19 cellular contexts compared by ENCODE assay signal in genomic region chr4:85565761-85566480, GRCh38.
A peak's percentile ranks its signal among the peaks of the same experiment; 100 is the strongest.
DNase-seq lines count a peak whose midpoint lies in the region; ATAC-seq and TF ChIP-seq lines count a peak whose summit lies in the region.
"Had no signal": no experiment of that assay in that cellular context is flagged by ENCODE, and none has a peak within 500 bp of the region (broad histone marks: within the 10 kb centered on the region; RNA-seq: fewer than 3 reads in every experiment).

No MANE protein-coding gene starts in this region.

- intact Hi-C loops in spleen (cut with DNase I; ENCODE audit: low total_unique reads), result no loop called here

- WGBS in spleen, 5 donors, result 77 to 84% (median 81%) methylated on average over 4 of the region's 4 CpGs

- ATAC-seq in GM21423 (IDR thresholded peaks at IDR 0.05; ENCODE audit: unreplicated experiment), result no peak
- ATAC-seq: PC-3 had no signal

- H3K36me3 ChIP-seq in adipocyte (ENCODE audit: control insufficient read depth, insufficient read depth, low read length, severe bottlenecking) (peaks cover 6% of the 10 kb centered on the region), spleen (peaks cover 0 to 11% (median 0%) of the 10 kb centered on the region in 6 donors)
- no peaks in the 10 kb centered on the region for H3K36me3 ChIP-seq in effector memory CD4-positive, alpha-beta T cell (ENCODE audit: control insufficient read depth, insufficient read depth, low read length)
- H3K36me3 ChIP-seq: ascending aorta, colonic mucosa, MG63, prostate gland, thoracic aorta had no signal

- H3K27me3 ChIP-seq in adipocyte (replicated peaks; ENCODE audit: control insufficient read depth, insufficient read depth, low read length) (no peaks in the 10 kb centered on the region), spleen (replicated peaks in 1 of 7) (no peaks in the 10 kb centered on the region)
- no peaks in the 10 kb centered on the region for H3K27me3 ChIP-seq in effector memory CD4-positive, alpha-beta T cell (replicated peaks; ENCODE audit: control insufficient read depth, insufficient read depth, low read length, poor library complexity, severe bottlenecking)
- H3K27me3 ChIP-seq: ascending aorta, colonic mucosa, MG63 had no signal

- TF ChIP-seq POLR2A in spleen (IDR thresholded peaks at IDR 0.05), result no peak

- no peak overlapping the region for H3K9ac ChIP-seq in adipocyte (ENCODE audit: low read length)

- TF ChIP-seq CTCF in fibroblast of the aortic adventitia (IDR thresholded peaks at IDR 0.05; ENCODE audit: insufficient read depth, low read length) (no peak), spleen (IDR thresholded peaks at IDR 0.05 in 8 of 11, conservative IDR thresholded peaks at IDR 0.05 in 3 of 11) (no peak)

- H3K4me3 ChIP-seq in adipocyte (ENCODE audit: low read length) (no peak overlapping the region), fibroblast of the aortic adventitia (ENCODE audit: low read depth, low read length) (no peak overlapping the region), spleen (no peak overlapping the region)
- no peak overlapping the region for H3K4me3 ChIP-seq in effector memory CD4-positive, alpha-beta T cell (ENCODE audit: insufficient read depth, low read depth, low read length, poor library complexity, severe bottlenecking)
- H3K4me3 ChIP-seq: ascending aorta, colonic mucosa, MG63, prostate gland, thoracic aorta had no signal

- H3K9me3 ChIP-seq in adipocyte (ENCODE audit: control insufficient read depth, low read length) (no peaks in the 10 kb centered on the region), spleen (peaks cover 0 to 11% (median 0%) of the 10 kb centered on the region in 8 donors)
- no peaks in the 10 kb centered on the region for H3K9me3 ChIP-seq in effector memory CD4-positive, alpha-beta T cell (ENCODE audit: control insufficient read depth, low read length)
- H3K9me3 ChIP-seq: ascending aorta, colonic mucosa, MG63, prostate gland, thoracic aorta had no signal

- DNase-seq in GM04503 (ENCODE audit: low read depth) (peak; percentile 46), adipocyte (ENCODE audit: low read depth) (peak; percentile 80), fibroblast of the aortic adventitia (ENCODE audit: low read depth) (peak; percentile 21), spleen (no peak), NCI-H526 treated with DMSO at 0.1 percent for 48 hours (lab: John Stamatoyannopoulos, UW) (no peak)
- no peak for DNase-seq in effector memory CD4-positive, alpha-beta T cell
- DNase-seq: activated naive CD4-positive, alpha-beta T cell treated with anti-CD3 and anti-CD28 coated beads for 36 hours; colonic mucosa; foreskin melanocyte; H9; hypothalamus; kidney glomerular epithelial cell; MG63; NCI-H748 treated with DMSO at 0.1 percent for 48 hours; PC-3 had no signal

- peaks cover 7% of the 10 kb centered on the region for H3K4me1 ChIP-seq in adipocyte (ENCODE audit: control insufficient read depth, insufficient read depth, low read length)
- peaks cover 0 to 65% (median 11%) of the 10 kb centered on the region in 6 donors for H3K4me1 ChIP-seq in spleen
- H3K4me1 ChIP-seq in effector memory CD4-positive, alpha-beta T cell (ENCODE audit: control insufficient read depth, insufficient read depth, low read length, poor library complexity, severe bottlenecking), result no peaks in the 10 kb centered on the region
- H3K4me1 ChIP-seq: ascending aorta, colonic mucosa, prostate gland had no signal

- peak overlapping the region in 6 of 8 donors; percentile 23 to 65 (median 48) for H3K27ac ChIP-seq in spleen
- no peak overlapping the region for H3K27ac ChIP-seq in effector memory CD4-positive, alpha-beta T cell (ENCODE audit: insufficient read depth, low read length, poor library complexity, severe bottlenecking)
- H3K27ac ChIP-seq: ascending aorta, colonic mucosa, prostate gland, thoracic aorta had no signal

Comparison
In these comparisons a context has a peak if more than half of its experiments do, and no peak if none do; other contexts are left out.
1. DNase-seq: peak in GM04503 (single experiment), adipocyte (single experiment) and fibroblast of the aortic adventitia (single experiment); none in spleen (single experiment), NCI-H526 treated with DMSO at 0.1 percent for 48 hours (single experiment) and effector memory CD4-positive, alpha-beta T cell (0 of 3).